In genomic region chr3:171982829-171983228, GRCh38 we compare ENCODE assay signal across 15 cellular contexts. TPM values are rescaled to one million over a fixed set of nuclear protein-coding genes. Genes with fewer than 3 reads are reported as not detected.
DNase-seq lines count a peak whose midpoint lies in the region; ATAC-seq and TF ChIP-seq lines count a peak whose summit lies in the region.
"Had no signal": no experiment of that assay in that cellular context is flagged by ENCODE, and none has a peak within 500 bp of the region (broad histone marks: within the 10 kb centered on the region; RNA-seq: fewer than 3 reads in every experiment).

No MANE protein-coding gene starts in this region.

- no peaks in the 10 kb centered on the region for H3K27me3 Mint-ChIP-seq in activated T-cell treated with anti-CD3 and anti-CD28 coated beads, Interleukin-2, amount 50 U/mL, for 24 hours
- H3K27me3 Mint-ChIP-seq in activated CD4-positive, alpha-beta T cell treated with anti-CD3 and anti-CD28 coated beads for 36 hours = peaks cover 2% of the 10 kb centered on the region

- TF ChIP-seq POLR2A in Peyer's patch (IDR thresholded peaks at IDR 0.05) = no peak

- no peak overlapping the region for H3K4me3 Mint-ChIP-seq in activated T-cell treated with anti-CD3 and anti-CD28 coated beads, Interleukin-2, amount 50 U/mL, for 24 hours
- no peak overlapping the region for H3K4me3 Mint-ChIP-seq in activated CD4-positive, alpha-beta T cell treated with anti-CD3 and anti-CD28 coated beads for 36 hours
- H3K4me3 Mint-ChIP-seq: activated CD4-positive, alpha-beta memory T cell treated with anti-CD3 and anti-CD28 coated beads, Interleukin-2, amount 10 ng/mL, durations not matched to agents 7 days and 5 days; endodermal cell had no signal

- H3K4me3 ChIP-seq in epithelial cell of proximal tubule (ENCODE audit: low read depth, low read length) (no peak overlapping the region), osteoblast (ENCODE audit: insufficient read depth, low read length) (no peak overlapping the region), Peyer's patch (no peak overlapping the region)
- H3K4me3 ChIP-seq: cardiac muscle cell, heart left ventricle had no signal

- H3K9me3 Mint-ChIP-seq in activated T-cell treated with anti-CD3 and anti-CD28 coated beads, Interleukin-2, amount 50 U/mL, for 24 hours = no peaks in the 10 kb centered on the region
- H3K9me3 Mint-ChIP-seq in activated CD4-positive, alpha-beta T cell treated with anti-CD3 and anti-CD28 coated beads for 36 hours (ENCODE audit: low read depth) = no peaks in the 10 kb centered on the region
- H3K9me3 Mint-ChIP-seq: activated CD4-positive, alpha-beta memory T cell treated with anti-CD3 and anti-CD28 coated beads, Interleukin-2, amount 10 ng/mL, durations not matched to agents 7 days and 5 days; endodermal cell had no signal

- ATAC-seq in GM21515 (IDR thresholded peaks at IDR 0.05; ENCODE audit: unreplicated experiment) = no peak
- no peak for ATAC-seq in activated CD4-positive, alpha-beta T cell treated with anti-CD3 and anti-CD28 coated beads for 36 hours
- ATAC-seq: heart left ventricle, left colon, Right ventricle myocardium inferior had no signal

- no peaks in the 10 kb centered on the region for H4K20me1 ChIP-seq in osteoblast (ENCODE audit: insufficient read depth, low read length)

- H3K4me2 ChIP-seq in osteoblast (ENCODE audit: insufficient read depth, low read length) = peak overlapping the region; percentile 11

- intact Hi-C loops in activated CD4-positive, alpha-beta T cell treated with anti-CD3 and anti-CD28 coated beads for 36 hours (cut with DNase I, micrococcal nuclease) = no loop called here

- H3K9me3 ChIP-seq in osteoblast (ENCODE audit: low read depth, low read length) (no peaks in the 10 kb centered on the region), Peyer's patch (no peaks in the 10 kb centered on the region)
- H3K9me3 ChIP-seq: heart left ventricle had no signal

- H3K4me1 Mint-ChIP-seq in activated T-cell treated with anti-CD3 and anti-CD28 coated beads, Interleukin-2, amount 50 U/mL, for 24 hours (ENCODE audit: low read depth) = peaks cover 11% of the 10 kb centered on the region
- peaks cover 2% of the 10 kb centered on the region for H3K4me1 Mint-ChIP-seq in activated CD4-positive, alpha-beta T cell treated with anti-CD3 and anti-CD28 coated beads for 36 hours

- H2AFZ ChIP-seq in osteoblast (ENCODE audit: low read length) = peak overlapping the region; percentile 25

- no peaks in the 10 kb centered on the region for H3K36me3 Mint-ChIP-seq in activated T-cell treated with anti-CD3 and anti-CD28 coated beads, Interleukin-2, amount 50 U/mL, for 24 hours (ENCODE audit: low read depth)
- no peaks in the 10 kb centered on the region for H3K36me3 Mint-ChIP-seq in activated CD4-positive, alpha-beta T cell treated with anti-CD3 and anti-CD28 coated beads for 36 hours (ENCODE audit: low read depth)

- no peaks in the 10 kb centered on the region for H3K27me3 ChIP-seq in osteoblast (ENCODE audit: insufficient read depth, low read length)
- no peaks in the 10 kb centered on the region for H3K27me3 ChIP-seq in Peyer's patch
- H3K27me3 ChIP-seq: cardiac muscle cell, heart left ventricle had no signal

- POLR2A ChIA-PET in activated CD4-positive, alpha-beta T cell treated with anti-CD3 and anti-CD28 coated beads for 36 hours (lab: Charles Lee) = no interaction called here

- DNase-seq in H4 (ENCODE audit: low spot score) (peak; percentile 66), NCI-H2227 treated with DMSO at 0.1 percent for 48 hours (lab: John Stamatoyannopoulos, UW) (peak; percentile 71), epithelial cell of proximal tubule (ENCODE audit: low read depth) (peak; percentile 27), osteoblast (ENCODE audit: insufficient read length, low spot score, missing footprints) (peak; percentile 72), Peyer's patch (no peak)
- no peak for DNase-seq in activated T-cell treated with anti-CD3 and anti-CD28 coated beads, Interleukin-2, amount 50 U/mL, for 24 hours
- no peak for DNase-seq in activated CD4-positive, alpha-beta T cell treated with anti-CD3 and anti-CD28 coated beads for 36 hours
- DNase-seq: activated CD4-positive, alpha-beta memory T cell treated with anti-CD3 and anti-CD28 coated beads, Interleukin-2, amount 10 ng/mL, durations not matched to agents 7 days and 5 days; activated effector memory CD4-positive, alpha-beta T cell treated with anti-CD3 and anti-CD28 coated beads, Interleukin-2, amount 50 U/mL, for 16 hours; endodermal cell; heart left ventricle; left colon had no signal

- no peak overlapping the region for H3K27ac Mint-ChIP-seq in activated T-cell treated with anti-CD3 and anti-CD28 coated beads, Interleukin-2, amount 50 U/mL, for 24 hours
- no peak overlapping the region for H3K27ac Mint-ChIP-seq in activated CD4-positive, alpha-beta T cell treated with anti-CD3 and anti-CD28 coated beads for 36 hours
- H3K27ac Mint-ChIP-seq: activated CD4-positive, alpha-beta memory T cell treated with anti-CD3 and anti-CD28 coated beads, Interleukin-2, amount 10 ng/mL, durations not matched to agents 7 days and 5 days; endodermal cell had no signal

- H3K79me2 ChIP-seq in osteoblast (ENCODE audit: insufficient read depth, low read length) = no peaks in the 10 kb centered on the region

- H3K36me3 ChIP-seq in osteoblast (ENCODE audit: insufficient read depth, low read length) (no peaks in the 10 kb centered on the region), Peyer's patch (no peaks in the 10 kb centered on the region)
- H3K36me3 ChIP-seq: cardiac muscle cell, heart left ventricle had no signal

- TF ChIP-seq CTCF in epithelial cell of proximal tubule (conservative IDR thresholded peaks at IDR 0.05; ENCODE audit: low read depth, low read length) = no peak
- TF ChIP-seq CTCF in osteoblast (IDR thresholded peaks at IDR 0.05; ENCODE audit: extremely low read depth, low read depth, low read length) = no peak
- TF ChIP-seq CTCF in Peyer's patch (IDR thresholded peaks at IDR 0.05) = no peak

- CTCF ChIA-PET in activated CD4-positive, alpha-beta T cell treated with anti-CD3 and anti-CD28 coated beads for 36 hours (lab: Charles Lee) = no interaction called here

- no peak overlapping the region for H3K27ac ChIP-seq in osteoblast (ENCODE audit: low read depth, low read length)
- H3K27ac ChIP-seq in Peyer's patch = no peak overlapping the region
- H3K27ac ChIP-seq: cardiac muscle cell, heart left ventricle had no signal

- H3K4me1 ChIP-seq in osteoblast (ENCODE audit: insufficient read depth, low read length) = peaks cover 12% of the 10 kb centered on the region
- H3K4me1 ChIP-seq in Peyer's patch = no peaks in the 10 kb centered on the region

RNA-seq across cellular contexts. Expression of gene FNDC3B, which starts 56.5 kb away (rescaled TPM):
- 61.0 and 65.8 TPM in 2 replicates for total RNA-seq in H4 (2014; rRNA removed; shearing (Covaris generic))
- total RNA-seq in epithelial cell of proximal tubule (31.9 and 37.3 TPM in 2 replicates), osteoblast (179 TPM in 2 replicates), Peyer's patch (10 to 100 TPM; 28.7 to 74.3 (median 54.6) TPM)
- total RNA-seq in activated CD4-positive, alpha-beta T cell treated with anti-CD3 and anti-CD28 coated beads for 36 hours = 10 to 100 TPM; 10.5 to 14.2 TPM

Comparison
In these comparisons a context has a peak if more than half of its experiments do, and no peak if none do; other contexts are left out.
1. DNase-seq: peak in H4 (single experiment), NCI-H2227 treated with DMSO at 0.1 percent for 48 hours (single experiment), epithelial cell of proximal tubule (single experiment) and osteoblast (single experiment); none in Peyer's patch (0 of 3), activated T-cell treated with anti-CD3 and anti-CD28 coated beads, Interleukin-2, amount 50 U/mL, for 24 hours (single experiment) and activated CD4-positive, alpha-beta T cell treated with anti-CD3 and anti-CD28 coated beads for 36 hours (single experiment).